14 cellular contexts compared by ENCODE assay signal in the genomic region with DNA sequence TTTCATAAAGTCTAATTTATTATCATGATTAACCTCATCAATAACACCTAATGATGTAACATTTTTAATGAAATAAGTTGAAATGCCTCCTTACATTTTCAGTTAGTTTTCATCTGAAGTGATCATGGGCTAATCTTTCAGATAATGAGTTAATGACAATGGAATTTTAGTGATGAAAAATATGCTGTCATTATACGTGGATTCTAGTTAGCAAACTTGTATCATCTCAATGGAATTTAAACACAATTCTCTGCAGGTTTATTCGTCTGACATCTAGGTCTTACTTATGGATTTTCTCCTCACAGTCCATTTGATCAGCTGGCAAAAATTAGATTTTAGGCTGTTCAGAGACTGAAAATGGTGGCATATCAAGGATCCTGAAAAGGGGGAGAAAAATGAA.
DNase-seq lines count a peak whose midpoint lies in the region; ATAC-seq and TF ChIP-seq lines count a peak whose summit lies in the region.
"Had no signal": no experiment of that assay in that cellular context is flagged by ENCODE, and none has a peak within 500 bp of the region (broad histone marks: within the 10 kb centered on the region; RNA-seq: fewer than 3 reads in every experiment).

No MANE protein-coding gene starts in this region.

- WGBS in IMR-90 (ENCODE audit: extremely low coverage in 2 of 2, insufficient read length in 1 of 2), 2 experiments: no CpG with 5 or more reads among the region's 2 CpGs
- 0% methylated on average over 2 of the region's 2 CpGs for WGBS in mammary epithelial cell (ENCODE audit: low coverage, missing lambda C conversion rate)

- H3K4me1 ChIP-seq in IMR-90 (ENCODE audit: control insufficient read depth, insufficient read depth, low read length) (peaks cover 19% of the 10 kb centered on the region), mammary epithelial cell (ENCODE audit: insufficient read depth, low read length) (peaks cover 32% of the 10 kb centered on the region)

- no peak for TF ChIP-seq POLR2A in IMR-90 (IDR thresholded peaks at IDR 0.05; ENCODE audit: low read depth, low read length)

- H3K14ac ChIP-seq in IMR-90 (replicated peaks; ENCODE audit: low read depth, low read length): peak overlapping the region; percentile 95

- peak overlapping the region; percentile 99 for H3K4ac ChIP-seq in IMR-90 (ENCODE audit: low read depth, low read length)

- H4K8ac ChIP-seq in IMR-90 (ENCODE audit: low read depth in 2 of 2, low read length in 2 of 2): peak overlapping the region; percentile 99

- TF ChIP-seq CTCF in AG04450 (IDR thresholded peaks at IDR 0.05; ENCODE audit: low read depth, low read length) (no peak), IMR-90 (conservative IDR thresholded peaks at IDR 0.05; ENCODE audit: low read depth, low read length) (no peak), mammary epithelial cell (conservative IDR thresholded peaks at IDR 0.05 in 1 of 2, IDR thresholded peaks at IDR 0.05 in 1 of 2; ENCODE audit: extremely low read depth in 1 of 2, insufficient read depth in 1 of 2, low read depth in 1 of 2, low read length in 2 of 2) (no peak), GM10266 (IDR thresholded peaks at IDR 0.05; ENCODE audit: control insufficient read depth, insufficient read depth, low read depth, missing control alignments) (no peak)

- no peaks in the 10 kb centered on the region for H4K20me1 ChIP-seq in IMR-90 (ENCODE audit: insufficient read depth, low read length)
- no peaks in the 10 kb centered on the region for H4K20me1 ChIP-seq in mammary epithelial cell (ENCODE audit: insufficient read depth, low read length)

- peak overlapping the region; percentile 100 for H3K18ac ChIP-seq in IMR-90 (ENCODE audit: low read depth, low read length)

- peak overlapping the region; percentile 97 for H2AK5ac ChIP-seq in IMR-90 (ENCODE audit: low read depth, low read length)

- peak overlapping the region; percentile 100 for H4K91ac ChIP-seq in IMR-90 (ENCODE audit: insufficient read depth, low read depth, low read length)

- POLR2A ChIA-PET in AG04450 (lab: Yijun Ruan, JAX) (no interaction called here), IMR-90 (lab: Charles Lee; ENCODE audit: unreplicated experiment) (no interaction called here)

- no peaks in the 10 kb centered on the region for H3K79me2 ChIP-seq in mammary epithelial cell (ENCODE audit: insufficient read depth, low read length)

- H2BK5ac ChIP-seq in IMR-90 (ENCODE audit: low read depth, low read length, poor library complexity, severe bottlenecking): peak overlapping the region; percentile 99

- no TSS peak for BruUV-seq in IMR-90 (replicated peaks; lab: Mats Ljungman, UMichigan)
- BruUV-seq in mammary epithelial cell (replicated peaks; lab: Mats Ljungman, UMichigan): no TSS peak

- peaks cover 11% of the 10 kb centered on the region for H3K9me1 ChIP-seq in IMR-90 (ENCODE audit: insufficient read depth, low read length)

- CTCF ChIA-PET in AG04450 (lab: Charles Lee): no interaction called here
- CTCF ChIA-PET in IMR-90 (lab: Yijun Ruan, JAX): no interaction called here
- CTCF ChIA-PET in mammary epithelial cell (lab: Charles Lee; ENCODE audit: low non-redundant PET): no interaction called here

- H3K9ac ChIP-seq in IMR-90 (ENCODE audit: low read depth, low read length) (peak overlapping the region; percentile 67; the same call in 1 of the 2 replicates), mammary epithelial cell (ENCODE audit: insufficient read depth, low read length) (no peak overlapping the region)

- H3K4me3 ChIP-seq in AG04450 (ENCODE audit: low read depth, low read length): no peak overlapping the region
- H3K4me3 ChIP-seq in IMR-90 (ENCODE audit: insufficient read depth, low read depth, low read length): no peak overlapping the region
- no peak overlapping the region for H3K4me3 ChIP-seq in mammary epithelial cell (replicated peaks in 1 of 3; ENCODE audit: insufficient read depth in 1 of 3, low read depth in 2 of 3, low read length in 3 of 3)

- intact Hi-C loops in IMR-90 (cut with micrococcal nuclease) (loop anchor here (1.0 to 5.0 kb wide), 2 partner anchors 285 to 1061 kb away; no protein-coding TSS in a partner anchor), mammary epithelial cell (cut with micrococcal nuclease) (loop anchor here (5.0 kb wide), 1 partner anchor 235 kb away; no protein-coding TSS in a partner anchor)

- ATAC-seq in IMR-90 (ENCODE audit: low read depth) (peak; percentile 60), GM18519 (IDR thresholded peaks at IDR 0.05; ENCODE audit: low FRiP score, unreplicated experiment) (no peak)
- ATAC-seq: activated T-cell treated with anti-CD3 and anti-CD28 coated beads, Interleukin-2, amount 50 U/mL, for 72 hours had no signal

- peak overlapping the region; percentile 98 for H3K56ac ChIP-seq in IMR-90 (ENCODE audit: extremely low read depth, insufficient read depth, low read length)

- H3K23ac ChIP-seq in IMR-90 (ENCODE audit: low read depth, low read length): peak overlapping the region; percentile 99

- H3K4me2 ChIP-seq in IMR-90 (ENCODE audit: low read depth, low read length) (peak overlapping the region; percentile 60; the same call in 1 of the 2 replicates), mammary epithelial cell (ENCODE audit: insufficient read depth, low read depth, low read length) (peak overlapping the region; percentile 60)

- peak overlapping the region; percentile 100 for H4K5ac ChIP-seq in IMR-90 (ENCODE audit: low read depth, low read length)

- peak overlapping the region; percentile 100 for H2BK120ac ChIP-seq in IMR-90 (ENCODE audit: low read depth, low read length)

- TF ChIP-seq RAD21 in IMR-90 (IDR thresholded peaks at IDR 0.05; ENCODE audit: low read length): no peak

- in situ Hi-C loops in IMR-90 (cut with MboI; ENCODE audit: low sequenced_read_pairs): no loop called here
- in situ Hi-C loops in mammary epithelial cell (cut with MboI; ENCODE audit: low sequenced_read_pairs in 2 of 2): no loop called here

- H3K27ac ChIP-seq in AG04450 (ENCODE audit: low read depth, low read length) (peak overlapping the region; percentile 81), IMR-90 (ENCODE audit: insufficient read depth, low read length) (peak overlapping the region; percentile 100), mammary epithelial cell (ENCODE audit: insufficient read depth, low read depth, low read length) (peak overlapping the region; percentile 16)

- H3K9me3 ChIP-seq in AG04450 (ENCODE audit: control insufficient read depth, insufficient read depth, low read length) (no peaks in the 10 kb centered on the region), IMR-90 (ENCODE audit: control insufficient read depth, insufficient read depth, low read length) (no peaks in the 10 kb centered on the region), mammary epithelial cell (replicated peaks; ENCODE audit: insufficient read depth, low read length) (no peaks in the 10 kb centered on the region)

- peak overlapping the region; percentile 100 for H2BK20ac ChIP-seq in IMR-90 (ENCODE audit: low read depth, low read length)

- H2BK15ac ChIP-seq in IMR-90 (ENCODE audit: low read depth, low read length): peak overlapping the region; percentile 86

- no peaks in the 10 kb centered on the region for H3K27me3 ChIP-seq in AG04450 (ENCODE audit: control insufficient read depth, insufficient read depth, low read length)
- H3K27me3 ChIP-seq in IMR-90 (ENCODE audit: control insufficient read depth, insufficient read depth, low read length): no peaks in the 10 kb centered on the region
- H3K27me3 ChIP-seq in mammary epithelial cell (ENCODE audit: insufficient read depth, low read length): no peaks in the 10 kb centered on the region

- H2AK9ac ChIP-seq in IMR-90 (replicated peaks; ENCODE audit: low read depth, low read length, poor library complexity): no peak overlapping the region

- H3K79me1 ChIP-seq in IMR-90 (ENCODE audit: low read depth in 1 of 2, low read length in 2 of 2): no peaks in the 10 kb centered on the region

- H2AFZ ChIP-seq in IMR-90 (replicated peaks; ENCODE audit: low read length, poor library complexity): no peak overlapping the region
- no peak overlapping the region for H2AFZ ChIP-seq in mammary epithelial cell (ENCODE audit: low read depth, low read length)

- DNase-seq in AG04450 (ENCODE audit: low read depth, low spot score) (peak; percentile 36), IMR-90 (peak; percentile 79), mammary epithelial cell (no peak), kidney glomerular epithelial cell (lab: John Stamatoyannopoulos, UW) (peak; percentile 84), GM10266 (ENCODE audit: extremely low spot score) (no peak), NCI-H146 treated with DMSO at 0.1 percent for 48 hours (lab: John Stamatoyannopoulos, UW; ENCODE audit: unreplicated experiment) (no peak), NCI-H345 treated with DMSO at 0.1 percent for 48 hours (lab: John Stamatoyannopoulos, UW; ENCODE audit: unreplicated experiment) (no peak)
- DNase-seq: activated CD4-positive, alpha-beta T cell treated with anti-CD3 and anti-CD28 coated beads, Interleukin-2, amount 50 U/mL, for 48 hours; activated naive CD8-positive, alpha-beta T cell treated with anti-CD3 and anti-CD28 coated beads, Interleukin-2, amount 10 ng/mL, durations not matched to agents 7 days and 5 days; activated T-cell treated with anti-CD3 and anti-CD28 coated beads, Interleukin-2, amount 50 U/mL, for 72 hours; NCI-H1694 treated with DMSO at 0.1 percent for 48 hours; NCI-H510A treated with DMSO at 0.1 percent for 48 hours; stimulated activated naive CD4-positive, alpha-beta T cell had no signal

- H3K36me3 ChIP-seq in IMR-90 (ENCODE audit: control insufficient read depth, insufficient read depth, low read length) (no peaks in the 10 kb centered on the region), mammary epithelial cell (ENCODE audit: insufficient read depth, low read length) (no peaks in the 10 kb centered on the region)

- dilution Hi-C loops in IMR-90 (cut with HindIII; ENCODE audit: low sequenced_read_pairs, unreplicated experiment): no loop called here
- dilution Hi-C loops in mammary epithelial cell (cut with HindIII; ENCODE audit: low sequenced_read_pairs): no loop called here

TF ChIP-seq in IMR-90, 13 proteins besides CTCF, POLR2A, EP300 and RAD21 (continues in another document):
- TF ChIP-seq MAZ (IDR thresholded peaks at IDR 0.05; ENCODE audit: borderline replicate concordance, low read depth, low read length): no peak
- no peak for TF ChIP-seq RFX5 (IDR thresholded peaks at IDR 0.05; ENCODE audit: low read depth, low read length)
- no peak for TF ChIP-seq MAFK (IDR thresholded peaks at IDR 0.05; ENCODE audit: low read depth, low read length)
- TF ChIP-seq CEBPB (IDR thresholded peaks at IDR 0.05; ENCODE audit: low read depth, low read length): no peak
- no peak for TF ChIP-seq MXI1 (IDR thresholded peaks at IDR 0.05; ENCODE audit: borderline replicate concordance, low read depth, low read length)
- TF ChIP-seq SMC3 (IDR thresholded peaks at IDR 0.05; ENCODE audit: low read depth, low read length): no peak
- no peak for TF ChIP-seq BHLHE40 (IDR thresholded peaks at IDR 0.05; ENCODE audit: low read depth, low read length)
- TF ChIP-seq CHD1 (IDR thresholded peaks at IDR 0.05; ENCODE audit: low read depth, low read length): no peak

Comparison
In these comparisons a context has a peak if more than half of its experiments do, and no peak if none do; other contexts are left out.
1. DNase-seq: peak in AG04450 (single experiment), IMR-90 (single experiment) and kidney glomerular epithelial cell (single experiment); none in mammary epithelial cell (single experiment), GM10266 (single experiment), NCI-H146 treated with DMSO at 0.1 percent for 48 hours (single experiment) and NCI-H345 treated with DMSO at 0.1 percent for 48 hours (single experiment).
2. H3K27ac ChIP-seq: peak in every context shown above with its lines; median percentile 100 in IMR-90; 81 in AG04450; 16 in mammary epithelial cell.